In genomic region chr6:31655349-31656237, GRCh38 we compare ENCODE assay signal across 14 cellular contexts. TPM values are rescaled to one million over a fixed set of nuclear protein-coding genes. Genes with fewer than 3 reads are reported as not detected.
DNase-seq lines count a peak whose midpoint lies in the region; ATAC-seq and TF ChIP-seq lines count a peak whose summit lies in the region.
"Had no signal": no experiment of that assay in that cellular context is flagged by ENCODE, and none has a peak within 500 bp of the region (broad histone marks: within the 10 kb centered on the region; RNA-seq: fewer than 3 reads in every experiment).

APOM (plus strand) TSS chr6:31655894; CDS start chr6:31655967, 73 bp downstream.

- H3K27me3 Mint-ChIP-seq in activated CD4-positive, alpha-beta T cell treated with anti-CD3 and anti-CD28 coated beads, Interleukin-2, amount 10 ng/mL, durations not matched to agents 7 days and 5 days = no peaks in the 10 kb centered on the region
- no peaks in the 10 kb centered on the region for H3K27me3 Mint-ChIP-seq in activated CD4-positive, alpha-beta memory T cell treated with anti-CD3 and anti-CD28 coated beads, Interleukin-2, amount 10 ng/mL, durations not matched to agents 7 days and 5 days
- peaks cover 16 to 22% (median 16%) of the 10 kb centered on the region in 3 donors for H3K27me3 Mint-ChIP-seq in immature natural killer cell (ENCODE audit: low read depth in 3 of 3)

- peak within 1 kb of the TSS; percentile 63 for H3K27ac Mint-ChIP-seq in activated CD4-positive, alpha-beta T cell treated with anti-CD3 and anti-CD28 coated beads, Interleukin-2, amount 10 ng/mL, durations not matched to agents 7 days and 5 days
- H3K27ac Mint-ChIP-seq in activated CD4-positive, alpha-beta memory T cell treated with anti-CD3 and anti-CD28 coated beads, Interleukin-2, amount 10 ng/mL, durations not matched to agents 7 days and 5 days = peak within 1 kb of the TSS; percentile 34
- H3K27ac Mint-ChIP-seq in immature natural killer cell = peak within 1 kb of the TSS; percentile 23 to 88 (median 57)

- no peak within 1 kb of the TSS for H3K4me3 ChIP-seq in lower leg skin (ENCODE audit: low read depth, poor library complexity, severe bottlenecking)
- H3K4me3 ChIP-seq: vagina had no signal

- POLR2A ChIA-PET in activated CD4-positive, alpha-beta T cell treated with anti-CD3 and anti-CD28 coated beads, Interleukin-2, amount 10 ng/mL, durations not matched to agents 7 days and 5 days (lab: Charles Lee) = no interaction called here
- POLR2A ChIA-PET in activated CD4-positive, alpha-beta memory T cell treated with anti-CD3 and anti-CD28 coated beads, Interleukin-2, amount 10 ng/mL, durations not matched to agents 7 days and 5 days (lab: Charles Lee) = interaction anchor here (1.0 to 9.8 kb wide), 6 partner anchors 9 to 247 kb away, joined by 3 to 278 read pairs (median 4); partner anchors contain the start of genes C6orf47, CSNK2B, GPANK1 and MSH5

- intact Hi-C loops in lower leg skin (cut with DNase I; ENCODE audit: low total_unique reads) = no loop called here

- CTCF ChIA-PET in activated CD4-positive, alpha-beta T cell treated with anti-CD3 and anti-CD28 coated beads, Interleukin-2, amount 10 ng/mL, durations not matched to agents 7 days and 5 days (lab: Charles Lee) = interaction anchor here (1.0 to 5.4 kb wide), 4 partner anchors 7 to 104 kb away, joined by 3 to 32 read pairs (median 3); partner anchors contain the start of genes CSNK2B, GPANK1 and LTB
- CTCF ChIA-PET in activated CD4-positive, alpha-beta memory T cell treated with anti-CD3 and anti-CD28 coated beads, Interleukin-2, amount 10 ng/mL, durations not matched to agents 7 days and 5 days (lab: Charles Lee) = interaction anchor here (0.9 to 1.4 kb wide), 2 partner anchors 57 to 104 kb away, joined by 3 to 4 read pairs; no protein-coding TSS in a partner anchor

- 83 to 84% methylated on average over 8 of the region's 8 CpGs for WGBS in lower leg skin, 2 donors

- peak in 1 of 3 donors; percentile 54 for TF ChIP-seq CTCF in lower leg skin (IDR thresholded peaks at IDR 0.05)

- H3K4me3 Mint-ChIP-seq in activated CD4-positive, alpha-beta T cell treated with anti-CD3 and anti-CD28 coated beads, Interleukin-2, amount 10 ng/mL, durations not matched to agents 7 days and 5 days = no peak within 1 kb of the TSS
- H3K4me3 Mint-ChIP-seq in activated CD4-positive, alpha-beta memory T cell treated with anti-CD3 and anti-CD28 coated beads, Interleukin-2, amount 10 ng/mL, durations not matched to agents 7 days and 5 days = no peak within 1 kb of the TSS
- peak within 1 kb of the TSS in 1 of 5 donors; percentile 35 for H3K4me3 Mint-ChIP-seq in immature natural killer cell

- H3K9me3 Mint-ChIP-seq in activated CD4-positive, alpha-beta T cell treated with anti-CD3 and anti-CD28 coated beads, Interleukin-2, amount 10 ng/mL, durations not matched to agents 7 days and 5 days = no peaks in the 10 kb centered on the region
- no peaks in the 10 kb centered on the region for H3K9me3 Mint-ChIP-seq in activated CD4-positive, alpha-beta memory T cell treated with anti-CD3 and anti-CD28 coated beads, Interleukin-2, amount 10 ng/mL, durations not matched to agents 7 days and 5 days
- no peaks in the 10 kb centered on the region for H3K9me3 Mint-ChIP-seq in immature natural killer cell

- DNase-seq in activated CD4-positive, alpha-beta T cell treated with anti-CD3 and anti-CD28 coated beads, Interleukin-2, amount 10 ng/mL, durations not matched to agents 7 days and 5 days = no peak
- DNase-seq in activated CD4-positive, alpha-beta T cell treated with anti-CD3 and anti-CD28 coated beads, Interleukin-2, amount 50 U/mL, for 48 hours = no peak
- DNase-seq in activated CD4-positive, alpha-beta memory T cell treated with anti-CD3 and anti-CD28 coated beads, Interleukin-2, amount 10 ng/mL, durations not matched to agents 7 days and 5 days = no peak
- DNase-seq in immature natural killer cell = no peak
- peak; percentile 77 for DNase-seq in renal cortical epithelial cell (ENCODE audit: low read depth)
- no peak for DNase-seq in NK-92 (lab: John Stamatoyannopoulos, UW; ENCODE audit: unreplicated experiment)
- no peak for DNase-seq in lower leg skin (ENCODE audit: low spot score in 2 of 2)
- DNase-seq: aorta; hippocampal formation; left ventricle myocardium superior; SHP77 treated with DMSO at 0.1 percent for 48 hours; stimulated activated naive CD4-positive, alpha-beta T cell had no signal

- H3K4me1 Mint-ChIP-seq in activated CD4-positive, alpha-beta T cell treated with anti-CD3 and anti-CD28 coated beads, Interleukin-2, amount 10 ng/mL, durations not matched to agents 7 days and 5 days = peaks cover 68% of the 10 kb centered on the region
- peaks cover 74% of the 10 kb centered on the region for H3K4me1 Mint-ChIP-seq in activated CD4-positive, alpha-beta memory T cell treated with anti-CD3 and anti-CD28 coated beads, Interleukin-2, amount 10 ng/mL, durations not matched to agents 7 days and 5 days
- peaks cover 70 to 83% of the 10 kb centered on the region in 2 donors for H3K4me1 Mint-ChIP-seq in immature natural killer cell

- ATAC-seq in HG02623 (IDR thresholded peaks at IDR 0.05; ENCODE audit: unreplicated experiment) = no peak
- ATAC-seq: left ventricle myocardium superior had no signal

- H3K36me3 Mint-ChIP-seq in activated CD4-positive, alpha-beta T cell treated with anti-CD3 and anti-CD28 coated beads, Interleukin-2, amount 10 ng/mL, durations not matched to agents 7 days and 5 days (ENCODE audit: low read depth) = peaks cover 44% of the 10 kb centered on the region
- peaks cover 72% of the 10 kb centered on the region for H3K36me3 Mint-ChIP-seq in activated CD4-positive, alpha-beta memory T cell treated with anti-CD3 and anti-CD28 coated beads, Interleukin-2, amount 10 ng/mL, durations not matched to agents 7 days and 5 days (ENCODE audit: low read depth)
- H3K36me3 Mint-ChIP-seq in immature natural killer cell = peaks cover 4 to 10% (median 5%) of the 10 kb centered on the region in 3 donors

- no peak for TF ChIP-seq POLR2A in lower leg skin (IDR thresholded peaks at IDR 0.05)

RNA-seq across cellular contexts. Expression of gene APOM, which starts in this region (rescaled TPM):
- total RNA-seq in activated CD4-positive, alpha-beta T cell treated with anti-CD3 and anti-CD28 coated beads, Interleukin-2, amount 10 ng/mL, durations not matched to agents 7 days and 5 days = 1 to 10 TPM; 3.9 to 4.5 TPM
- 1 to 10 TPM; 2.9 to 3.6 TPM for total RNA-seq in activated CD4-positive, alpha-beta memory T cell treated with anti-CD3 and anti-CD28 coated beads, Interleukin-2, amount 10 ng/mL, durations not matched to agents 7 days and 5 days
- 1 to 10 TPM; 1.8 to 5.7 (median 3.9) TPM for polyA plus RNA-seq in immature natural killer cell
- total RNA-seq in renal cortical epithelial cell (0.69 and 0.80 TPM in 2 replicates), lower leg skin (1 to 10 TPM; 1.7 to 7.2 (median 2.5) TPM)
- total RNA-seq: vagina had no signal

Comparison
In these comparisons a context has a peak if more than half of its experiments do, and no peak if none do; other contexts are left out.
1. Peak in DNase-seq in renal cortical epithelial cell; RNA of the gene not detected or under 1 TPM.